ENCODE assay signal across 1 cellular context in the genomic region with DNA sequence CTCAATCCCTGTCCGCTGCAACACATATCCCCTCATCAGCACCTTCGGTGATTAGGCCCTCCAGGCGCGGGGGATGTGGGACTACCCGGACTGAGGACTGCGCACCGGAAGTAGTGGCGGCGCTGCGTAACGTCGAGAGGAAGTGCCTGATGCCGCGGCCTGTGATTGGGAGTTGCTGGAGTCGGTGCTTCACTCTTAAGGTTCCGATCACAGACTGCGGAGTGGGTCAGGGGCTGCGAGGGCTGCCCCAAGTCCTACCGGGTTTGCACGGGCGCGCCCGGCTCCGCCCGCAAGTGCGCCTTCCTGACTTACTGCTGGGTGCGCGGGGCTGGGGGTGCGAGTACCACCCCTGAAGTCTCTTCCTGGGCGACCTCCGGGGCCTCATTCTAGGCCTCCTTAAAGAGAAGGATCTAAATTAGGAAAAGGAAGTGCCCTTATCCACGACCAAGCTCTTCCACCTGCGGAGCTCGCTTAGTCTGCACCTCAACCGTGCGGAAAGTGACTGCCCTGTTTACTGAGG.
A peak's percentile ranks its signal among the peaks of the same experiment; 100 is the strongest.
TF ChIP-seq lines count a peak whose summit lies in the region.

A gene (plus strand): TSS at position 192 of the 520 bp plus-strand sequence. CDS start 1,822 bp downstream, outside the sequence.

TF ChIP-seq in K562, 482 proteins besides CTCF, POLR2A, EP300 and RAD21 (continued from another document):
- TF ChIP-seq, protein P1, sequence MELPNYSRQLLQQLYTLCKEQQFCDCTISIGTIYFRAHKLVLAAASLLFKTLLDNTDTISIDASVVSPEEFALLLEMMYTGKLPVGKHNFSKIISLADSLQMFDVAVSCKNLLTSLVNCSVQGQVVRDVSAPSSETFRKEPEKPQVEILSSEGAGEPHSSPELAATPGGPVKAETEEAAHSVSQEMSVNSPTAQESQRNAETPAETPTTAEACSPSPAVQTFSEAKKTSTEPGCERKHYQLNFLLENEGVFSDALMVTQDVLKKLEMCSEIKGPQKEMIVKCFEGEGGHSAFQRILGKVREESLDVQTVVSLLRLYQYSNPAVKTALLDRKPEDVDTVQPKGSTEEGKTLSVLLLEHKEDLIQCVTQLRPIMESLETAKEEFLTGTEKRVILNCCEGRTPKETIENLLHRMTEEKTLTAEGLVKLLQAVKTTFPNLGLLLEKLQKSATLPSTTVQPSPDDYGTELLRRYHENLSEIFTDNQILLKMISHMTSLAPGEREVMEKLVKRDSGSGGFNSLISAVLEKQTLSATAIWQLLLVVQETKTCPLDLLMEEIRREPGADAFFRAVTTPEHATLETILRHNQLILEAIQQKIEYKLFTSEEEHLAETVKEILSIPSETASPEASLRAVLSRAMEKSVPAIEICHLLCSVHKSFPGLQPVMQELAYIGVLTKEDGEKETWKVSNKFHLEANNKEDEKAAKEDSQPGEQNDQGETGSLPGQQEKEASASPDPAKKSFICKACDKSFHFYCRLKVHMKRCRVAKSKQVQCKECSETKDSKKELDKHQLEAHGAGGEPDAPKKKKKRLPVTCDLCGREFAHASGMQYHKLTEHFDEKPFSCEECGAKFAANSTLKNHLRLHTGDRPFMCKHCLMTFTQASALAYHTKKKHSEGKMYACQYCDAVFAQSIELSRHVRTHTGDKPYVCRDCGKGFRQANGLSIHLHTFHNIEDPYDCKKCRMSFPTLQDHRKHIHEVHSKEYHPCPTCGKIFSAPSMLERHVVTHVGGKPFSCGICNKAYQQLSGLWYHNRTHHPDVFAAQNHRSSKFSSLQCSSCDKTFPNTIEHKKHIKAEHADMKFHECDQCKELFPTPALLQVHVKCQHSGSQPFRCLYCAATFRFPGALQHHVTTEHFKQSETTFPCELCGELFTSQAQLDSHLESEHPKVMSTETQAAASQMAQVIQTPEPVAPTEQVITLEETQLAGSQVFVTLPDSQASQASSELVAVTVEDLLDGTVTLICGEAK (IDR thresholded peaks at IDR 0.05), result peak; percentile 99
- TF ChIP-seq, protein P1 (CRISPR knock-in tag; IDR thresholded peaks at IDR 0.05), result no peak
- TF ChIP-seq ZNF274 (IDR thresholded peaks at IDR 0.05; ENCODE audit: borderline replicate concordance, low read depth, low read length) (no peak), MECOM (CRISPR knock-in tag; IDR thresholded peaks at IDR 0.05) (no peak; the same call in 1 of the 2 replicates), SMC3 (conservative IDR thresholded peaks at IDR 0.05; ENCODE audit: insufficient read depth, low read depth, low read length) (no peak), ZFX (CRISPR knock-in tag; IDR thresholded peaks at IDR 0.05) (peak; percentile 81), XRCC5 (IDR thresholded peaks at IDR 0.05; ENCODE audit: low read depth, low read length) (peak; percentile 96), ZNF12 (CRISPR knock-in tag; IDR thresholded peaks at IDR 0.05) (no peak), ZNF239 (CRISPR knock-in tag; IDR thresholded peaks at IDR 0.05) (no peak), ZNF316 (IDR thresholded peaks at IDR 0.05) (peak; percentile 51; the same call in 1 of the 2 replicates), ELF1 (tag; IDR thresholded peaks at IDR 0.05) (peak; percentile 75)
- TF ChIP-seq, protein P2, sequence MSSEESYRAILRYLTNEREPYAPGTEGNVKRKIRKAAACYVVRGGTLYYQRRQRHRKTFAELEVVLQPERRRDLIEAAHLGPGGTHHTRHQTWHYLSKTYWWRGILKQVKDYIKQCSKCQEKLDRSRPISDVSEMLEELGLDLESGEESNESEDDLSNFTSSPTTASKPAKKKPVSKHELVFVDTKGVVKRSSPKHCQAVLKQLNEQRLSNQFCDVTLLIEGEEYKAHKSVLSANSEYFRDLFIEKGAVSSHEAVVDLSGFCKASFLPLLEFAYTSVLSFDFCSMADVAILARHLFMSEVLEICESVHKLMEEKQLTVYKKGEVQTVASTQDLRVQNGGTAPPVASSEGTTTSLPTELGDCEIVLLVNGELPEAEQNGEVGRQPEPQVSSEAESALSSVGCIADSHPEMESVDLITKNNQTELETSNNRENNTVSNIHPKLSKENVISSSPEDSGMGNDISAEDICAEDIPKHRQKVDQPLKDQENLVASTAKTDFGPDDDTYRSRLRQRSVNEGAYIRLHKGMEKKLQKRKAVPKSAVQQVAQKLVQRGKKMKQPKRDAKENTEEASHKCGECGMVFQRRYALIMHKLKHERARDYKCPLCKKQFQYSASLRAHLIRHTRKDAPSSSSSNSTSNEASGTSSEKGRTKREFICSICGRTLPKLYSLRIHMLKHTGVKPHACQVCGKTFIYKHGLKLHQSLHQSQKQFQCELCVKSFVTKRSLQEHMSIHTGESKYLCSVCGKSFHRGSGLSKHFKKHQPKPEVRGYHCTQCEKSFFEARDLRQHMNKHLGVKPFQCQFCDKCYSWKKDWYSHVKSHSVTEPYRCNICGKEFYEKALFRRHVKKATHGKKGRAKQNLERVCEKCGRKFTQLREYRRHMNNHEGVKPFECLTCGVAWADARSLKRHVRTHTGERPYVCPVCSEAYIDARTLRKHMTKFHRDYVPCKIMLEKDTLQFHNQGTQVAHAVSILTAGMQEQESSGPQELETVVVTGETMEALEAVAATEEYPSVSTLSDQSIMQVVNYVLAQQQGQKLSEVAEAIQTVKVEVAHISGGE (CRISPR knock-in tag; IDR thresholded peaks at IDR 0.05), result peak; percentile 98 to 100 (median 99)
- TF ChIP-seq, protein P3, sequence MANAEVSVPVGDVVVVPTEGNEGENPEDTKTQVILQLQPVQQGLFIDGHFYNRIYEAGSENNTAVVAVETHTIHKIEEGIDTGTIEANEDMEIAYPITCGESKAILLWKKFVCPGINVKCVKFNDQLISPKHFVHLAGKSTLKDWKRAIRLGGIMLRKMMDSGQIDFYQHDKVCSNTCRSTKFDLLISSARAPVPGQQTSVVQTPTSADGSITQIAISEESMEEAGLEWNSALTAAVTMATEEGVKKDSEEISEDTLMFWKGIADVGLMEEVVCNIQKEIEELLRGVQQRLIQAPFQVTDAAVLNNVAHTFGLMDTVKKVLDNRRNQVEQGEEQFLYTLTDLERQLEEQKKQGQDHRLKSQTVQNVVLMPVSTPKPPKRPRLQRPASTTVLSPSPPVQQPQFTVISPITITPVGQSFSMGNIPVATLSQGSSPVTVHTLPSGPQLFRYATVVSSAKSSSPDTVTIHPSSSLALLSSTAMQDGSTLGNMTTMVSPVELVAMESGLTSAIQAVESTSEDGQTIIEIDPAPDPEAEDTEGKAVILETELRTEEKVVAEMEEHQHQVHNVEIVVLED (CRISPR knock-in tag; IDR thresholded peaks at IDR 0.05), result peak; percentile 99
- TF ChIP-seq, protein P4, sequence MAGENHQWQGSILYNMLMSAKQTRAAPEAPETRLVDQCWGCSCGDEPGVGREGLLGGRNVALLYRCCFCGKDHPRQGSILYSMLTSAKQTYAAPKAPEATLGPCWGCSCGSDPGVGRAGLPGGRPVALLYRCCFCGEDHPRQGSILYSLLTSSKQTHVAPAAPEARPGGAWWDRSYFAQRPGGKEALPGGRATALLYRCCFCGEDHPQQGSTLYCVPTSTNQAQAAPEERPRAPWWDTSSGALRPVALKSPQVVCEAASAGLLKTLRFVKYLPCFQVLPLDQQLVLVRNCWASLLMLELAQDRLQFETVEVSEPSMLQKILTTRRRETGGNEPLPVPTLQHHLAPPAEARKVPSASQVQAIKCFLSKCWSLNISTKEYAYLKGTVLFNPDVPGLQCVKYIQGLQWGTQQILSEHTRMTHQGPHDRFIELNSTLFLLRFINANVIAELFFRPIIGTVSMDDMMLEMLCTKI (IDR thresholded peaks at IDR 0.05; ENCODE audit: partially characterized antibody), result no peak
- TF ChIP-seq, protein P5, sequence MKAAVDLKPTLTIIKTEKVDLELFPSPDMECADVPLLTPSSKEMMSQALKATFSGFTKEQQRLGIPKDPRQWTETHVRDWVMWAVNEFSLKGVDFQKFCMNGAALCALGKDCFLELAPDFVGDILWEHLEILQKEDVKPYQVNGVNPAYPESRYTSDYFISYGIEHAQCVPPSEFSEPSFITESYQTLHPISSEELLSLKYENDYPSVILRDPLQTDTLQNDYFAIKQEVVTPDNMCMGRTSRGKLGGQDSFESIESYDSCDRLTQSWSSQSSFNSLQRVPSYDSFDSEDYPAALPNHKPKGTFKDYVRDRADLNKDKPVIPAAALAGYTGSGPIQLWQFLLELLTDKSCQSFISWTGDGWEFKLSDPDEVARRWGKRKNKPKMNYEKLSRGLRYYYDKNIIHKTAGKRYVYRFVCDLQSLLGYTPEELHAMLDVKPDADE (conservative IDR thresholded peaks at IDR 0.05; ENCODE audit: control insufficient read depth, low read depth, low read length), result no peak
- TF ChIP-seq, protein P6, sequence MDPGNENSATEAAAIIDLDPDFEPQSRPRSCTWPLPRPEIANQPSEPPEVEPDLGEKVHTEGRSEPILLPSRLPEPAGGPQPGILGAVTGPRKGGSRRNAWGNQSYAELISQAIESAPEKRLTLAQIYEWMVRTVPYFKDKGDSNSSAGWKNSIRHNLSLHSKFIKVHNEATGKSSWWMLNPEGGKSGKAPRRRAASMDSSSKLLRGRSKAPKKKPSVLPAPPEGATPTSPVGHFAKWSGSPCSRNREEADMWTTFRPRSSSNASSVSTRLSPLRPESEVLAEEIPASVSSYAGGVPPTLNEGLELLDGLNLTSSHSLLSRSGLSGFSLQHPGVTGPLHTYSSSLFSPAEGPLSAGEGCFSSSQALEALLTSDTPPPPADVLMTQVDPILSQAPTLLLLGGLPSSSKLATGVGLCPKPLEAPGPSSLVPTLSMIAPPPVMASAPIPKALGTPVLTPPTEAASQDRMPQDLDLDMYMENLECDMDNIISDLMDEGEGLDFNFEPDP (CRISPR knock-in tag; IDR thresholded peaks at IDR 0.05), result no peak
